In genomic region chr17:18087610-18088491, GRCh38 we compare ENCODE assay signal across 1 cellular context.
TF ChIP-seq lines count a peak whose summit lies in the region.

Gene DRG2, plus strand, starts transcription at chr17:18087948. Its CDS starts 76 bp downstream, at chr17:18088024.

TF ChIP-seq in K562, 482 proteins besides CTCF, POLR2A, EP300 and RAD21 (continued from another document):
- TF ChIP-seq ZKSCAN8 (CRISPR knock-in tag; IDR thresholded peaks at IDR 0.05) (0 out of 2 replicates have a peak, but pooled peaks have one; percentile 32), E2F4 (CRISPR knock-in tag; IDR thresholded peaks at IDR 0.05; ENCODE audit: low read depth) (no peak), EHMT2 (IDR thresholded peaks at IDR 0.05) (no peak), NFRKB (IDR thresholded peaks at IDR 0.05; ENCODE audit: low read depth) (peak; percentile 69; the same call in 1 of the 2 replicates), ZNF398 (CRISPR knock-in tag; IDR thresholded peaks at IDR 0.05) (no peak), RB1 (IDR thresholded peaks at IDR 0.05; ENCODE audit: low read depth) (peak; percentile 96), HMG20A (CRISPR knock-in tag; conservative IDR thresholded peaks at IDR 0.05) (no peak), THRA (IDR thresholded peaks at IDR 0.05) (no peak), GABPB1 (CRISPR knock-in tag; IDR thresholded peaks at IDR 0.05) (peak; percentile 98), BHLHE40 (IDR thresholded peaks at IDR 0.05; ENCODE audit: low read length) (peak; percentile 48), ZFP36 (IDR thresholded peaks at IDR 0.05; ENCODE audit: low read depth, low read length, partially characterized antibody) (peak; percentile 83), TGIF2 (CRISPR knock-in tag; IDR thresholded peaks at IDR 0.05) (peak; percentile 50; the same call in 1 of the 2 replicates), RCOR1 (IDR thresholded peaks at IDR 0.05; ENCODE audit: borderline replicate concordance in 1 of 2, low read depth in 2 of 2, low read length in 2 of 2) (peak; percentile 1 to 96; a peak in 3 of 4 replicates), RBM22 (IDR thresholded peaks at IDR 0.05; ENCODE audit: low read depth, low read length, poor library complexity, severe bottlenecking) (peak; percentile 74), ATF6 (CRISPR knock-in tag; IDR thresholded peaks at IDR 0.05) (no peak), XRCC5 (IDR thresholded peaks at IDR 0.05; ENCODE audit: low read depth, low read length) (peak; percentile 98), JUN (IDR thresholded peaks at IDR 0.05; ENCODE audit: borderline replicate concordance, low read depth, low read length) (no peak), JUN (CRISPR knock-in tag; IDR thresholded peaks at IDR 0.05; ENCODE audit: borderline replicate concordance) (no peak), MAX (CRISPR knock-in tag; IDR thresholded peaks at IDR 0.05) (peak; percentile 86), PHF21A (IDR thresholded peaks at IDR 0.05; ENCODE audit: borderline replicate concordance, low read depth) (0 out of 2 replicates have a peak, but pooled peaks have one; percentile 68), KAT8 (IDR thresholded peaks at IDR 0.05; ENCODE audit: low read depth) (no peak), ZNF324 (CRISPR knock-in tag; IDR thresholded peaks at IDR 0.05) (no peak), PHTF2 (CRISPR knock-in tag; IDR thresholded peaks at IDR 0.05) (no peak), GTF2E2 (tag; IDR thresholded peaks at IDR 0.05) (peak; percentile 95), HNRNPLL (IDR thresholded peaks at IDR 0.05; ENCODE audit: low read depth, low read length, poor library complexity, severe bottlenecking) (peak; percentile 88), PURB (CRISPR knock-in tag; IDR thresholded peaks at IDR 0.05; ENCODE audit: low read depth) (no peak), E2F8 (IDR thresholded peaks at IDR 0.05; ENCODE audit: low read depth, partially characterized antibody) (peak; percentile 77), BRD9 (IDR thresholded peaks at IDR 0.05; ENCODE audit: low read depth, partially characterized antibody) (no peak), SREBF2 (CRISPR knock-in tag; IDR thresholded peaks at IDR 0.05) (no peak), OTX1 (CRISPR knock-in tag; IDR thresholded peaks at IDR 0.05) (0 out of 2 replicates have a peak, but pooled peaks have one; percentile 45), NFE2L1 (tag; IDR thresholded peaks at IDR 0.05; ENCODE audit: borderline replicate concordance, low read depth) (no peak), NR2C1 (IDR thresholded peaks at IDR 0.05) (peak; percentile 77), NR2C1 (tag; IDR thresholded peaks at IDR 0.05) (peak; percentile 84), DPF2 (IDR thresholded peaks at IDR 0.05) (peak; percentile 14; the same call in 1 of the 2 replicates), RFX5 (IDR thresholded peaks at IDR 0.05; ENCODE audit: low read depth, low read length) (no peak), CC2D1A (IDR thresholded peaks at IDR 0.05) (peak; percentile 35; the same call in 1 of the 2 replicates), PPARD (CRISPR knock-in tag; IDR thresholded peaks at IDR 0.05) (no peak), CGGBP1 (CRISPR knock-in tag; IDR thresholded peaks at IDR 0.05) (no peak), ZNF444 (CRISPR knock-in tag; IDR thresholded peaks at IDR 0.05) (no peak), CBX8 (IDR thresholded peaks at IDR 0.05; ENCODE audit: borderline replicate concordance, extremely low read depth, low read depth, low read length, poor library complexity, severe bottlenecking) (no peak), ZMIZ1 (IDR thresholded peaks at IDR 0.05; ENCODE audit: low read depth in 2 of 2, low read length in 2 of 2) (peak in 1 of 2 experiments; percentile 48; a peak in 1 of 4 replicates), BRCA1 (IDR thresholded peaks at IDR 0.05) (no peak), BRCA1 (CRISPR knock-in tag; IDR thresholded peaks at IDR 0.05) (0 out of 2 replicates have a peak, but pooled peaks have one; percentile 74), GTF2F1 (IDR thresholded peaks at IDR 0.05; ENCODE audit: low read depth, low read length) (peak; percentile 48; the same call in 1 of the 2 replicates), BRD4 (IDR thresholded peaks at IDR 0.05) (0 out of 2 replicates have a peak, but pooled peaks have one; percentile 57)
